In the genomic region with DNA sequence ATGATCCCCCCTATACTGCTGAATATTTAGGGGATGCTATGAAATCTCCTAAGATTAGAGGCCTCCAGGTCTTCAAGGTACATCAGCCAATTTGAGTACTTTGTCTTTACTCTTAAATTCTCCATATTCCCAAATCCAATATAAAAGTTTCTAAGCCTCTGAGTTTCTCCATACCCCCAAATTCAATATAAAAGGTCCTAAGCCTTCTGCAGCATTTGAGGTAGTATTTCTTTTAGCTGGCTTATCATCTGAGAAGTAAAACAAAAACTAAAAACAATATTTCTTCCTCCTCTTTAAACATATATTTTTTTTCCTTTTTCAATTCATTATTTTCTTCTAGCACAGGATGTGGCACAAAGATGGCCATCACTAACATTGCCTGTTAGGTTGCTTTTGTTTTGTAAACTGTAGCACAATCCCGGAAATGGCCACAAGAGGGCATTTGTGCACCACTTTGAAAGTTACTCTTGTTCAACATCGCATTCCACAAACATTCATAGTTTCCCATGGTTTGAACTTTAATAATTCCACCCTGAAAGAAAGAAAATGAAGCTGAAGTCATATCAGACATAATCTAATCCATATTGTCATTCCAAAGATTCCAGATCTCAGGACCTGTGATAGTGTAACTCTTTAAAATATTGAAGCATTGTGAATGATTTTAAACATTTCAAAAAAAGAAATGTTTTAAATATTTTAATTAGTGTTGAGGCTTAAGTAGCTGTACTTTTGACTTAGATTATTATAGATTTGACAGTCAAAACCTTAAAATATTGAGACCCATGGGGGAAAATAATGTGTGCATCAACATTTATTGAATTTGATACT, we compare ENCODE assay signal across 2 cellular contexts.
TF ChIP-seq lines count a peak whose summit lies in the region.

No MANE protein-coding gene starts in this region.

TF ChIP-seq in WTC11, 78 proteins besides CTCF, POLR2A, EP300 and RAD21:
- no peak for TF ChIP-seq JAZF1 (CRISPR knock-in tag; IDR thresholded peaks at IDR 0.05)
- TF ChIP-seq, protein P1, sequence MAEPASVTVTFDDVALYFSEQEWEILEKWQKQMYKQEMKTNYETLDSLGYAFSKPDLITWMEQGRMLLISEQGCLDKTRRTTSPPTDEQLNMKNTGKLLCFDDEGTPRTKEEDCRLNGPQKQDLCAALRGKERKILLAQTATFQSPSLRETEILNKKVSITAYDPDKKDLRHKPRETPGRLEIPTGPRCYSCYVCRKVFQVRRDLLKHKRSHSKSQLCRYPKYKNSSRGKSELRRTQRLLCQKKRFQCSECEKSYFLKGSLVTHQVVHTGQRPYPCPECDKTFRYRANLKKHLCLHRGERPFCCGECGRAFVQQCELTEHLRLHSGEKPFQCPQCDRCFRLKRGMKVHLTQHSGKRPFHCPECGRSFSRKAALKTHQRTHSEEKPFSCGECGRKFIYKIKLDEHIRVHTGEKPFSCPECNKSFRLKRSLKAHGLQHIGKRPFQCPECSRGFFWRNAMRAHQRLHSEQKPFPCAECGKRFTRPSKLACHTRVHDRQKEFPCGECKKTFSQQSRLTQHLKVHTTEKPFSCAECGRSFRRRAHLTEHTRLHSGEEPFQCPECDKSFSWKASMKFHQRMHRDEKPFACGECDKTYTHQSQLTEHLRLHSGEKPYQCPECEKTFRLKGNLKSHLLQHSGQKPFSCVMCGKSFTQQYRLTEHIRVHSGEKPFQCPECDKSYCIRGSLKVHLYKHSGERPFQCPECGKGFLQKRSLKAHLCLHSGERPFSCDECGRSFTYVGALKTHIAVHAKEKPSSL (CRISPR knock-in tag; conservative IDR thresholded peaks at IDR 0.05) = 0 out of 2 replicates have a peak, but pooled peaks have one; percentile 66
- no peak for TF ChIP-seq RELA (CRISPR knock-in tag; IDR thresholded peaks at IDR 0.05; ENCODE audit: borderline replicate concordance)
- TF ChIP-seq ZNF416 (CRISPR knock-in tag; IDR thresholded peaks at IDR 0.05) = 0 out of 2 replicates have a peak, but pooled peaks have one; percentile 34

TF ChIP-seq in H1, 55 proteins besides CTCF, POLR2A, EP300 and RAD21:
- TF ChIP-seq JUND (IDR thresholded peaks at IDR 0.05; ENCODE audit: low read length) (no peak), TBP (IDR thresholded peaks at IDR 0.05; ENCODE audit: low read depth, low read length) (no peak), CHD2 (IDR thresholded peaks at IDR 0.05; ENCODE audit: low read length) (0 out of 2 replicates have a peak, but pooled peaks have one; percentile 7), YY1 (IDR thresholded peaks at IDR 0.05; ENCODE audit: low read depth, low read length) (peak; percentile 31; the same call in 1 of the 2 replicates), KDM5A (IDR thresholded peaks at IDR 0.05; ENCODE audit: low read length) (no peak), GTF2F1 (IDR thresholded peaks at IDR 0.05; ENCODE audit: borderline replicate concordance, low read depth, low read length) (0 out of 2 replicates have a peak, but pooled peaks have one; percentile 63), NRF1 (IDR thresholded peaks at IDR 0.05; ENCODE audit: low read depth, low read length) (no peak), POLR2AphosphoS5 (IDR thresholded peaks at IDR 0.05; ENCODE audit: low read depth, low read length) (peak; percentile 71; the same call in 1 of the 2 replicates), BACH1 (IDR thresholded peaks at IDR 0.05; ENCODE audit: low read length) (0 out of 2 replicates have a peak, but pooled peaks have one; percentile 3), TEAD4 (IDR thresholded peaks at IDR 0.05; ENCODE audit: low read depth, low read length) (peak; percentile 64; the same call in 1 of the 2 replicates), BRCA1 (IDR thresholded peaks at IDR 0.05; ENCODE audit: low read depth, low read length) (peak; percentile 8; the same call in 1 of the 2 replicates)
- TF ChIP-seq, protein P2, sequence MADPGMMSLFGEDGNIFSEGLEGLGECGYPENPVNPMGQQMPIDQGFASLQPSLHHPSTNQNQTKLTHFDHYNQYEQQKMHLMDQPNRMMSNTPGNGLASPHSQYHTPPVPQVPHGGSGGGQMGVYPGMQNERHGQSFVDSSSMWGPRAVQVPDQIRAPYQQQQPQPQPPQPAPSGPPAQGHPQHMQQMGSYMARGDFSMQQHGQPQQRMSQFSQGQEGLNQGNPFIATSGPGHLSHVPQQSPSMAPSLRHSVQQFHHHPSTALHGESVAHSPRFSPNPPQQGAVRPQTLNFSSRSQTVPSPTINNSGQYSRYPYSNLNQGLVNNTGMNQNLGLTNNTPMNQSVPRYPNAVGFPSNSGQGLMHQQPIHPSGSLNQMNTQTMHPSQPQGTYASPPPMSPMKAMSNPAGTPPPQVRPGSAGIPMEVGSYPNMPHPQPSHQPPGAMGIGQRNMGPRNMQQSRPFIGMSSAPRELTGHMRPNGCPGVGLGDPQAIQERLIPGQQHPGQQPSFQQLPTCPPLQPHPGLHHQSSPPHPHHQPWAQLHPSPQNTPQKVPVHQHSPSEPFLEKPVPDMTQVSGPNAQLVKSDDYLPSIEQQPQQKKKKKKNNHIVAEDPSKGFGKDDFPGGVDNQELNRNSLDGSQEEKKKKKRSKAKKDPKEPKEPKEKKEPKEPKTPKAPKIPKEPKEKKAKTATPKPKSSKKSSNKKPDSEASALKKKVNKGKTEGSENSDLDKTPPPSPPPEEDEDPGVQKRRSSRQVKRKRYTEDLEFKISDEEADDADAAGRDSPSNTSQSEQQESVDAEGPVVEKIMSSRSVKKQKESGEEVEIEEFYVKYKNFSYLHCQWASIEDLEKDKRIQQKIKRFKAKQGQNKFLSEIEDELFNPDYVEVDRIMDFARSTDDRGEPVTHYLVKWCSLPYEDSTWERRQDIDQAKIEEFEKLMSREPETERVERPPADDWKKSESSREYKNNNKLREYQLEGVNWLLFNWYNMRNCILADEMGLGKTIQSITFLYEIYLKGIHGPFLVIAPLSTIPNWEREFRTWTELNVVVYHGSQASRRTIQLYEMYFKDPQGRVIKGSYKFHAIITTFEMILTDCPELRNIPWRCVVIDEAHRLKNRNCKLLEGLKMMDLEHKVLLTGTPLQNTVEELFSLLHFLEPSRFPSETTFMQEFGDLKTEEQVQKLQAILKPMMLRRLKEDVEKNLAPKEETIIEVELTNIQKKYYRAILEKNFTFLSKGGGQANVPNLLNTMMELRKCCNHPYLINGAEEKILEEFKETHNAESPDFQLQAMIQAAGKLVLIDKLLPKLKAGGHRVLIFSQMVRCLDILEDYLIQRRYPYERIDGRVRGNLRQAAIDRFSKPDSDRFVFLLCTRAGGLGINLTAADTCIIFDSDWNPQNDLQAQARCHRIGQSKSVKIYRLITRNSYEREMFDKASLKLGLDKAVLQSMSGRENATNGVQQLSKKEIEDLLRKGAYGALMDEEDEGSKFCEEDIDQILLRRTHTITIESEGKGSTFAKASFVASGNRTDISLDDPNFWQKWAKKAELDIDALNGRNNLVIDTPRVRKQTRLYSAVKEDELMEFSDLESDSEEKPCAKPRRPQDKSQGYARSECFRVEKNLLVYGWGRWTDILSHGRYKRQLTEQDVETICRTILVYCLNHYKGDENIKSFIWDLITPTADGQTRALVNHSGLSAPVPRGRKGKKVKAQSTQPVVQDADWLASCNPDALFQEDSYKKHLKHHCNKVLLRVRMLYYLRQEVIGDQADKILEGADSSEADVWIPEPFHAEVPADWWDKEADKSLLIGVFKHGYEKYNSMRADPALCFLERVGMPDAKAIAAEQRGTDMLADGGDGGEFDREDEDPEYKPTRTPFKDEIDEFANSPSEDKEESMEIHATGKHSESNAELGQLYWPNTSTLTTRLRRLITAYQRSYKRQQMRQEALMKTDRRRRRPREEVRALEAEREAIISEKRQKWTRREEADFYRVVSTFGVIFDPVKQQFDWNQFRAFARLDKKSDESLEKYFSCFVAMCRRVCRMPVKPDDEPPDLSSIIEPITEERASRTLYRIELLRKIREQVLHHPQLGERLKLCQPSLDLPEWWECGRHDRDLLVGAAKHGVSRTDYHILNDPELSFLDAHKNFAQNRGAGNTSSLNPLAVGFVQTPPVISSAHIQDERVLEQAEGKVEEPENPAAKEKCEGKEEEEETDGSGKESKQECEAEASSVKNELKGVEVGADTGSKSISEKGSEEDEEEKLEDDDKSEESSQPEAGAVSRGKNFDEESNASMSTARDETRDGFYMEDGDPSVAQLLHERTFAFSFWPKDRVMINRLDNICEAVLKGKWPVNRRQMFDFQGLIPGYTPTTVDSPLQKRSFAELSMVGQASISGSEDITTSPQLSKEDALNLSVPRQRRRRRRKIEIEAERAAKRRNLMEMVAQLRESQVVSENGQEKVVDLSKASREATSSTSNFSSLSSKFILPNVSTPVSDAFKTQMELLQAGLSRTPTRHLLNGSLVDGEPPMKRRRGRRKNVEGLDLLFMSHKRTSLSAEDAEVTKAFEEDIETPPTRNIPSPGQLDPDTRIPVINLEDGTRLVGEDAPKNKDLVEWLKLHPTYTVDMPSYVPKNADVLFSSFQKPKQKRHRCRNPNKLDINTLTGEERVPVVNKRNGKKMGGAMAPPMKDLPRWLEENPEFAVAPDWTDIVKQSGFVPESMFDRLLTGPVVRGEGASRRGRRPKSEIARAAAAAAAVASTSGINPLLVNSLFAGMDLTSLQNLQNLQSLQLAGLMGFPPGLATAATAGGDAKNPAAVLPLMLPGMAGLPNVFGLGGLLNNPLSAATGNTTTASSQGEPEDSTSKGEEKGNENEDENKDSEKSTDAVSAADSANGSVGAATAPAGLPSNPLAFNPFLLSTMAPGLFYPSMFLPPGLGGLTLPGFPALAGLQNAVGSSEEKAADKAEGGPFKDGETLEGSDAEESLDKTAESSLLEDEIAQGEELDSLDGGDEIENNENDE (IDR thresholded peaks at IDR 0.05; ENCODE audit: insufficient replicate concordance, low read length) = no peak
- TF ChIP-seq, protein P3, sequence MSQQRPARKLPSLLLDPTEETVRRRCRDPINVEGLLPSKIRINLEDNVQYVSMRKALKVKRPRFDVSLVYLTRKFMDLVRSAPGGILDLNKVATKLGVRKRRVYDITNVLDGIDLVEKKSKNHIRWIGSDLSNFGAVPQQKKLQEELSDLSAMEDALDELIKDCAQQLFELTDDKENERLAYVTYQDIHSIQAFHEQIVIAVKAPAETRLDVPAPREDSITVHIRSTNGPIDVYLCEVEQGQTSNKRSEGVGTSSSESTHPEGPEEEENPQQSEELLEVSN (IDR thresholded peaks at IDR 0.05) = no peak
- TF ChIP-seq, protein P4, sequence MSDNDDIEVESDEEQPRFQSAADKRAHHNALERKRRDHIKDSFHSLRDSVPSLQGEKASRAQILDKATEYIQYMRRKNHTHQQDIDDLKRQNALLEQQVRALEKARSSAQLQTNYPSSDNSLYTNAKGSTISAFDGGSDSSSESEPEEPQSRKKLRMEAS (IDR thresholded peaks at IDR 0.05) = no peak
